In genomic region chr20:4894409-4894808, GRCh38 we compare ENCODE assay signal across 19 cellular contexts.
DNase-seq lines count a peak whose midpoint lies in the region; ATAC-seq and TF ChIP-seq lines count a peak whose summit lies in the region.
"Had no signal": no experiment of that assay in that cellular context is flagged by ENCODE, and none has a peak within 500 bp of the region (broad histone marks: within the 10 kb centered on the region; RNA-seq: fewer than 3 reads in every experiment).

No MANE protein-coding gene starts in this region.

- H3K27ac ChIP-seq in BLaER1 (peak overlapping the region; percentile 46), ovary (no peak overlapping the region)
- H3K27ac ChIP-seq: testis had no signal

- H3K4me3 Mint-ChIP-seq in activated T-helper 17 cell treated with anti-CD3 and anti-CD28 coated beads, Interleukin-2, amount 50 U/mL, for 72 hours, result no peak overlapping the region
- H3K4me3 Mint-ChIP-seq in activated T-helper 1 cell treated with anti-CD3 and anti-CD28 coated beads, Interleukin-12 subunit alpha, Interleukin-12 subunit beta, Interleukin-2, Interleukin-4 antibody, amounts not matched to agents 30 ng/mL and 10 ng/mL and 1 ng/mL, durations not matched to agents 14 hours and 24 hours and 36 hours, result no peak overlapping the region
- H3K4me3 Mint-ChIP-seq: activated T-cell treated with anti-CD3 and anti-CD28 coated beads, Interleukin-2, amount 50 U/mL, for 72 hours had no signal

- intact Hi-C loops in ovary (cut with DNase I), result no loop called here
- intact Hi-C loops in activated T-helper 1 cell treated with anti-CD3 and anti-CD28 coated beads, Interleukin-12 subunit alpha, Interleukin-12 subunit beta, Interleukin-2, Interleukin-4 antibody, amounts not matched to agents 30 ng/mL and 10 ng/mL and 1 ng/mL, durations not matched to agents 14 hours and 24 hours and 36 hours (cut with micrococcal nuclease), result no loop called here

- H3K9me3 ChIP-seq in BLaER1, result no peaks in the 10 kb centered on the region
- no peaks in the 10 kb centered on the region for H3K9me3 ChIP-seq in ovary
- H3K9me3 ChIP-seq: testis had no signal

- peak; percentile 42 for DNase-seq in myocyte (ENCODE audit: low read depth)
- no peak for DNase-seq in ovary
- no peak for DNase-seq in HUDEP-2 (lab: John Stamatoyannopoulos, UW; ENCODE audit: unreplicated experiment in 76 of 76)
- DNase-seq in activated T-helper 1 cell treated with anti-CD3 and anti-CD28 coated beads, Interleukin-12 subunit alpha, Interleukin-12 subunit beta, Interleukin-2, Interleukin-4 antibody, amounts not matched to agents 30 ng/mL and 10 ng/mL and 1 ng/mL, durations not matched to agents 14 hours and 24 hours and 36 hours (ENCODE audit: low spot score), result no peak
- no peak for DNase-seq in GM10266 (ENCODE audit: extremely low spot score)
- DNase-seq: ACHN; activated CD8-positive, alpha-beta memory T cell treated with anti-CD3 and anti-CD28 coated beads for 24 hours; activated naive CD4-positive, alpha-beta T cell treated with anti-CD3 and anti-CD28 coated beads, Interleukin-2, amount 50 U/mL, for 16 hours; activated T-cell treated with anti-CD3 and anti-CD28 coated beads, Interleukin-2, amount 50 U/mL, for 72 hours; Calu3; DND-41; kidney glomerular epithelial cell; mammary epithelial cell; NK-92 treated with Interleukin-12 subunit alpha and Interleukin-12 subunit beta, amount 100 ng/mL, for 24 hours; testis had no signal

- 84 to 89% (median 85%) methylated on average over 3 of the region's 3 CpGs for WGBS in ovary, 3 donors

- TF ChIP-seq CTCF in ovary (IDR thresholded peaks at IDR 0.05) (no peak), GM10266 (IDR thresholded peaks at IDR 0.05; ENCODE audit: control insufficient read depth, insufficient read depth, low read depth, missing control alignments) (no peak)

- peaks cover 63% of the 10 kb centered on the region for H3K4me1 ChIP-seq in BLaER1
- H3K4me1 ChIP-seq in ovary (ENCODE audit: insufficient read depth), result peaks cover 10% of the 10 kb centered on the region

- H4K20me1 ChIP-seq in BLaER1, result peaks cover 60% of the 10 kb centered on the region

- H3K27ac Mint-ChIP-seq in activated T-helper 17 cell treated with anti-CD3 and anti-CD28 coated beads, Interleukin-2, amount 50 U/mL, for 72 hours, result peak overlapping the region; percentile 50
- no peak overlapping the region for H3K27ac Mint-ChIP-seq in activated T-helper 1 cell treated with anti-CD3 and anti-CD28 coated beads, Interleukin-12 subunit alpha, Interleukin-12 subunit beta, Interleukin-2, Interleukin-4 antibody, amounts not matched to agents 30 ng/mL and 10 ng/mL and 1 ng/mL, durations not matched to agents 14 hours and 24 hours and 36 hours

- H3K4me3 ChIP-seq in BLaER1 (peak overlapping the region; percentile 8; the same call in 1 of the 2 replicates), ovary (no peak overlapping the region)
- H3K4me3 ChIP-seq: K562, testis had no signal

- H3K27me3 ChIP-seq in BLaER1, result no peaks in the 10 kb centered on the region
- H3K27me3 ChIP-seq in ovary, result no peaks in the 10 kb centered on the region
- H3K27me3 ChIP-seq: testis had no signal

- peaks cover 58% of the 10 kb centered on the region for H3K36me3 ChIP-seq in BLaER1
- no peaks in the 10 kb centered on the region for H3K36me3 ChIP-seq in ovary

- peaks cover 16% of the 10 kb centered on the region for H3K36me3 Mint-ChIP-seq in activated T-helper 17 cell treated with anti-CD3 and anti-CD28 coated beads, Interleukin-2, amount 50 U/mL, for 72 hours (ENCODE audit: low read depth)
- peaks cover 10% of the 10 kb centered on the region for H3K36me3 Mint-ChIP-seq in activated T-helper 1 cell treated with anti-CD3 and anti-CD28 coated beads, Interleukin-12 subunit alpha, Interleukin-12 subunit beta, Interleukin-2, Interleukin-4 antibody, amounts not matched to agents 30 ng/mL and 10 ng/mL and 1 ng/mL, durations not matched to agents 14 hours and 24 hours and 36 hours (ENCODE audit: low read depth)

- H3K9me3 Mint-ChIP-seq in activated T-helper 17 cell treated with anti-CD3 and anti-CD28 coated beads, Interleukin-2, amount 50 U/mL, for 72 hours, result no peaks in the 10 kb centered on the region
- H3K9me3 Mint-ChIP-seq in activated T-helper 1 cell treated with anti-CD3 and anti-CD28 coated beads, Interleukin-12 subunit alpha, Interleukin-12 subunit beta, Interleukin-2, Interleukin-4 antibody, amounts not matched to agents 30 ng/mL and 10 ng/mL and 1 ng/mL, durations not matched to agents 14 hours and 24 hours and 36 hours, result no peaks in the 10 kb centered on the region
- H3K9me3 Mint-ChIP-seq: activated T-cell treated with anti-CD3 and anti-CD28 coated beads, Interleukin-2, amount 50 U/mL, for 72 hours had no signal

- H3K9ac ChIP-seq in BLaER1, result 0 out of 2 replicates have a peak overlapping the region, but pooled peaks have one; percentile 35

- no peak for TF ChIP-seq POLR2A in ovary (IDR thresholded peaks at IDR 0.05)

- no peak for TF ChIP-seq EP300 in ovary (IDR thresholded peaks at IDR 0.05)

- peak overlapping the region; percentile 78 for H3K4me2 ChIP-seq in BLaER1

- peaks cover 3% of the 10 kb centered on the region for H3K4me1 Mint-ChIP-seq in activated T-helper 17 cell treated with anti-CD3 and anti-CD28 coated beads, Interleukin-2, amount 50 U/mL, for 72 hours
- H3K4me1 Mint-ChIP-seq in activated T-helper 1 cell treated with anti-CD3 and anti-CD28 coated beads, Interleukin-12 subunit alpha, Interleukin-12 subunit beta, Interleukin-2, Interleukin-4 antibody, amounts not matched to agents 30 ng/mL and 10 ng/mL and 1 ng/mL, durations not matched to agents 14 hours and 24 hours and 36 hours (ENCODE audit: low read depth), result peaks cover 8% of the 10 kb centered on the region

- peak; percentile 10 for ATAC-seq in GM18502 (IDR thresholded peaks at IDR 0.05; ENCODE audit: poor library complexity, unreplicated experiment)
- ATAC-seq in activated T-helper 17 cell treated with anti-CD3 and anti-CD28 coated beads, Interleukin-2, amount 50 U/mL, for 72 hours (replicated peaks), result no peak
- ATAC-seq: activated T-cell treated with anti-CD3 and anti-CD28 coated beads, Interleukin-2, amount 50 U/mL, for 72 hours; K562 had no signal

- H3K27me3 Mint-ChIP-seq in activated T-helper 17 cell treated with anti-CD3 and anti-CD28 coated beads, Interleukin-2, amount 50 U/mL, for 72 hours, result no peaks in the 10 kb centered on the region
- H3K27me3 Mint-ChIP-seq in activated T-helper 1 cell treated with anti-CD3 and anti-CD28 coated beads, Interleukin-12 subunit alpha, Interleukin-12 subunit beta, Interleukin-2, Interleukin-4 antibody, amounts not matched to agents 30 ng/mL and 10 ng/mL and 1 ng/mL, durations not matched to agents 14 hours and 24 hours and 36 hours (ENCODE audit: insufficient read depth), result no peaks in the 10 kb centered on the region
